ENCODE assay signal across 23 cellular contexts in genomic region chr10:52143338-52143737, GRCh38.
"Had no signal": no experiment of that assay in that cellular context is flagged by ENCODE, and none has a peak within 500 bp of the region (broad histone marks: within the 10 kb centered on the region; RNA-seq: fewer than 3 reads in every experiment).

No MANE protein-coding gene starts in this region.

- H3K36me3 ChIP-seq: breast epithelium had no signal

- H3K27ac ChIP-seq: breast epithelium had no signal

- H3K27me3 ChIP-seq: breast epithelium had no signal

- H3K4me3 ChIP-seq: breast epithelium had no signal

- H3K9me3 ChIP-seq: breast epithelium had no signal

- H3K4me1 ChIP-seq: breast epithelium had no signal

- ATAC-seq: activated T-cell treated with anti-CD3 and anti-CD28 coated beads, Interleukin-2, amount 50 U/mL, for 4 hours; T-helper 17 cell had no signal

- DNase-seq: activated B cell treated with CpG ODN at 0.5 μM for 24 hours; activated CD4-positive, alpha-beta T cell treated with anti-CD3 and anti-CD28 coated beads for 1 hour; activated CD4-positive, alpha-beta T cell treated with anti-CD3 and anti-CD28 coated beads, Interleukin-2, amount 10 ng/mL, durations not matched to agents 24 days and 14 days; activated CD4-positive, alpha-beta T cell treated with anti-CD3 and anti-CD28 coated beads, Interleukin-2, amount 50 U/mL, for 48 hours; activated CD8-positive, alpha-beta memory T cell treated with anti-CD3 and anti-CD28 coated beads for 24 hours; activated gamma-delta T cell treated with Interleukin-2 at 50 U/mL for 16 hours; activated naive CD4-positive, alpha-beta T cell treated with anti-CD3 and anti-CD28 coated beads, Interleukin-2, amount 10 ng/mL, durations not matched to agents 7 days and 5 days; activated naive CD8-positive, alpha-beta T cell treated with anti-CD3 and anti-CD28 coated beads for 36 hours; activated T-cell treated with anti-CD3 and anti-CD28 coated beads, Interleukin-2, amount 50 U/mL, for 4 hours; caudate nucleus; Kasumi-1; KBM-7; NCI-H1092 treated with DMSO at 0.1 percent for 48 hours; NCI-H1417 treated with DMSO at 0.1 percent for 48 hours; NCI-H1694; NCI-H2029 treated with DMSO at 0.1 percent for 48 hours; NCI-H2227 treated with DMSO at 0.1 percent for 48 hours; NCI-H526; NCI-H82; SIG-M5; T-helper 17 cell; T-helper 9 cell had no signal
